1 cellular context compared by ENCODE assay signal in genomic region chr5:79546782-79547428, GRCh38.
TF ChIP-seq lines count a peak whose summit lies in the region.

No MANE protein-coding gene starts in this region.

TF ChIP-seq in IMR-90, 13 proteins besides CTCF, POLR2A, EP300 and RAD21:
- TF ChIP-seq MAZ (IDR thresholded peaks at IDR 0.05; ENCODE audit: borderline replicate concordance, low read depth, low read length): no peak
- TF ChIP-seq SMC3 (IDR thresholded peaks at IDR 0.05; ENCODE audit: low read depth, low read length): no peak
- TF ChIP-seq CEBPB (IDR thresholded peaks at IDR 0.05; ENCODE audit: low read depth, low read length): 0 out of 2 replicates have a peak, but pooled peaks have one; percentile 37
- TF ChIP-seq BHLHE40 (IDR thresholded peaks at IDR 0.05; ENCODE audit: low read depth, low read length): no peak
- TF ChIP-seq CHD1 (IDR thresholded peaks at IDR 0.05; ENCODE audit: low read depth, low read length): no peak
- TF ChIP-seq RCOR1 (IDR thresholded peaks at IDR 0.05; ENCODE audit: insufficient replicate concordance, low read length): no peak
